1 cellular context compared by ENCODE assay signal in genomic region chr1:2587071-2587859, GRCh38.
TF ChIP-seq lines count a peak whose summit lies in the region.

No MANE protein-coding gene starts in this region.

TF ChIP-seq in WTC11, 78 proteins besides CTCF, POLR2A, EP300 and RAD21 (continued from another document):
- no peak for TF ChIP-seq PREB (CRISPR knock-in tag; IDR thresholded peaks at IDR 0.05; ENCODE audit: borderline replicate concordance)
